24 cellular contexts compared by ENCODE assay signal in the genomic region with DNA sequence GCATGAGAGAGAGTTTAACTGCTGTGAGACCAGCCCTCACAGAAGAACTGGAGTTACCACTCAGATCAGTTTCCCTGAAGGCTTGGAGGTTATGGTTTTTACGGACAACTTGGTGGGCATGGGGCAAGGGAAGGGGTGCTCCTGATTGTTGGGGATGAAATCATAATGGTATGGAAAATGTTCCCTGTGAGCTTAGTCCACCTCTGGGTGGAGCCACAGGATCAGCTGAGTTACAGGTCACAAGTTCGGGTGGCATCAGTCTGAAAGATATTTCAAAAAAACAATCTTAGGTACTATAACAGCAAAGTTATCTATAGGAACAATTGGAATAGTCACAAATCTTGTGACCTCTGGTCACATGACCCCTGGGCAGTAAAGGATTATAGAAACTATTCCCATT.
A peak's percentile ranks its signal among the peaks of the same experiment; 100 is the strongest.
DNase-seq lines count a peak whose midpoint lies in the region; ATAC-seq and TF ChIP-seq lines count a peak whose summit lies in the region.
"Had no signal": no experiment of that assay in that cellular context is flagged by ENCODE, and none has a peak within 500 bp of the region (broad histone marks: within the 10 kb centered on the region; RNA-seq: fewer than 3 reads in every experiment).

No MANE protein-coding gene starts in this region.

- H3K9me3 ChIP-seq in OCI-LY7 (ENCODE audit: low read length): no peaks in the 10 kb centered on the region
- H3K9me3 ChIP-seq in iPS DF 6.9 (ENCODE audit: control insufficient read depth, insufficient read depth, low read length): no peaks in the 10 kb centered on the region
- H3K9me3 ChIP-seq: MG63, SJSA1, transverse colon had no signal

- no peak overlapping the region for H3K4me2 ChIP-seq in OCI-LY7 (ENCODE audit: low read length)
- H3K4me2 ChIP-seq: PC-9 had no signal

- no peak overlapping the region for H3K4me3 Mint-ChIP-seq in natural killer cell treated with Interleukin-12 subunit alpha and Interleukin-12 subunit beta and Interleukin-15 and Interleukin-18, amount 100 ng/mL, for 72 hours
- H3K4me3 Mint-ChIP-seq: activated naive CD8-positive, alpha-beta T cell; activated T-helper 1 cell treated with anti-CD3 and anti-CD28 coated beads, Interleukin-12 subunit alpha, Interleukin-12 subunit beta, Interleukin-2, Interleukin-4 antibody, amounts not matched to agents 30 ng/mL and 10 ng/mL and 1 ng/mL, durations not matched to agents 14 hours and 24 hours and 36 hours had no signal

- H2AFZ ChIP-seq in OCI-LY7 (ENCODE audit: low read length): no peak overlapping the region
- H2AFZ ChIP-seq: PC-9 had no signal

- H3K79me2 ChIP-seq in OCI-LY7 (ENCODE audit: insufficient read depth, low read depth, low read length): no peaks in the 10 kb centered on the region

- H3K36me3 ChIP-seq in OCI-LY7 (ENCODE audit: insufficient read depth, low read length): no peaks in the 10 kb centered on the region
- H3K36me3 ChIP-seq in iPS DF 6.9 (ENCODE audit: control insufficient read depth, insufficient read depth, low read length): no peaks in the 10 kb centered on the region
- H3K36me3 ChIP-seq: MG63, sigmoid colon, SJSA1, transverse colon had no signal

- no peak overlapping the region for H3K4me3 ChIP-seq in OCI-LY7 (ENCODE audit: low read depth, low read length, poor library complexity, severe bottlenecking)
- no peak overlapping the region for H3K4me3 ChIP-seq in iPS DF 6.9 (ENCODE audit: low read length)
- H3K4me3 ChIP-seq: gastroesophageal sphincter, GM12878, MG63, PC-9, sigmoid colon, SJSA1, transverse colon had no signal

- no peaks in the 10 kb centered on the region for H3K4me1 Mint-ChIP-seq in natural killer cell treated with Interleukin-12 subunit alpha and Interleukin-12 subunit beta and Interleukin-15 and Interleukin-18, amount 100 ng/mL, for 72 hours (ENCODE audit: low read depth in 2 of 2)

- intact Hi-C loops in OCI-LY7 (cut with micrococcal nuclease; ENCODE audit: unreplicated experiment): no loop called here

- H3K27ac ChIP-seq in OCI-LY7 (ENCODE audit: low read depth, low read length, poor library complexity, severe bottlenecking): no peak overlapping the region
- no peak overlapping the region for H3K27ac ChIP-seq in iPS DF 6.9 (ENCODE audit: low read length)
- H3K27ac ChIP-seq: gastroesophageal sphincter, PC-9, sigmoid colon, SJSA1, transverse colon had no signal

- H3K4me1 ChIP-seq in OCI-LY7 (ENCODE audit: insufficient read depth, low read length, poor library complexity, severe bottlenecking): no peaks in the 10 kb centered on the region
- H3K4me1 ChIP-seq in iPS DF 6.9 (ENCODE audit: control insufficient read depth, insufficient read depth, low read length): no peaks in the 10 kb centered on the region
- H3K4me1 ChIP-seq: gastroesophageal sphincter, sigmoid colon, SJSA1, transverse colon had no signal

- H4K20me1 ChIP-seq in OCI-LY7 (ENCODE audit: insufficient read depth, low read length): no peaks in the 10 kb centered on the region

- TF ChIP-seq CTCF in OCI-LY7 (conservative IDR thresholded peaks at IDR 0.05; ENCODE audit: low read length): peak; percentile 32; the same call in 1 of the 2 replicates

- H3K27me3 Mint-ChIP-seq in natural killer cell treated with Interleukin-12 subunit alpha and Interleukin-12 subunit beta and Interleukin-15 and Interleukin-18, amount 100 ng/mL, for 72 hours: no peaks in the 10 kb centered on the region
- H3K27me3 Mint-ChIP-seq: activated naive CD8-positive, alpha-beta T cell had no signal

- no peak overlapping the region for H3K27ac Mint-ChIP-seq in natural killer cell treated with Interleukin-12 subunit alpha and Interleukin-12 subunit beta and Interleukin-15 and Interleukin-18, amount 100 ng/mL, for 72 hours
- H3K27ac Mint-ChIP-seq: activated naive CD8-positive, alpha-beta T cell; activated T-helper 1 cell treated with anti-CD3 and anti-CD28 coated beads, Interleukin-12 subunit alpha, Interleukin-12 subunit beta, Interleukin-2, Interleukin-4 antibody, amounts not matched to agents 30 ng/mL and 10 ng/mL and 1 ng/mL, durations not matched to agents 14 hours and 24 hours and 36 hours had no signal

- H3K36me3 Mint-ChIP-seq in natural killer cell treated with Interleukin-12 subunit alpha and Interleukin-12 subunit beta and Interleukin-15 and Interleukin-18, amount 100 ng/mL, for 72 hours: peaks cover 18% of the 10 kb centered on the region

- no CpG with 5 or more reads among the region's 2 CpGs for WGBS in iPS DF 6.9 (ENCODE audit: insufficient coverage, insufficient read length)

- peak; percentile 58 for DNase-seq in DMS53 (lab: John Stamatoyannopoulos, UW)
- no peak for DNase-seq in DMS53 treated with DMSO at 0.1 percent for 48 hours (lab: John Stamatoyannopoulos, UW; ENCODE audit: unreplicated experiment)
- DNase-seq in ELF-1 (ENCODE audit: low read depth, low spot score): peak; percentile 10
- DNase-seq in OCI-LY7 (ENCODE audit: low spot score): no peak
- peak; percentile 35 for DNase-seq in iPS DF 6.9 (ENCODE audit: low read depth, low spot score)
- DNase-seq in GDM1 (lab: John Stamatoyannopoulos, UW): no peak
- DNase-seq in natural killer cell treated with Interleukin-12 subunit alpha and Interleukin-12 subunit beta and Interleukin-15 and Interleukin-18, amount 100 ng/mL, for 72 hours (ENCODE audit: low spot score): no peak
- DNase-seq: activated CD4-positive, alpha-beta T cell treated with anti-CD3 and anti-CD28 coated beads for 1 hour; effector CD4-positive, alpha-beta T cell; MG63; NCI-H1694 treated with DMSO at 0.1 percent for 48 hours; NCI-H446; PC-9; sigmoid colon; stimulated activated naive CD4-positive, alpha-beta T cell; transverse colon had no signal

- CTCF ChIA-PET in OCI-LY7 (lab: Charles Lee; ENCODE audit: unreplicated experiment): no interaction called here

- peaks cover 29% of the 10 kb centered on the region for H3K9me3 Mint-ChIP-seq in natural killer cell treated with Interleukin-12 subunit alpha and Interleukin-12 subunit beta and Interleukin-15 and Interleukin-18, amount 100 ng/mL, for 72 hours

- H3K9me2 ChIP-seq in OCI-LY7 (ENCODE audit: insufficient read depth, low read length): no peaks in the 10 kb centered on the region

- no peak for ATAC-seq in GM21717 (IDR thresholded peaks at IDR 0.05; ENCODE audit: unreplicated experiment)
- ATAC-seq in natural killer cell treated with Interleukin-12 subunit alpha and Interleukin-12 subunit beta and Interleukin-15 and Interleukin-18, amount 100 ng/mL, for 72 hours: no peak
- ATAC-seq: esophagus mucosa, gastroesophageal sphincter, GM12878, left lobe of liver had no signal

- POLR2A ChIA-PET in OCI-LY7 (lab: Charles Lee): no interaction called here

- no peaks in the 10 kb centered on the region for H3K27me3 ChIP-seq in iPS DF 6.9 (ENCODE audit: control insufficient read depth, insufficient read depth, low read length)
- H3K27me3 ChIP-seq: gastroesophageal sphincter, MG63, sigmoid colon, SJSA1, transverse colon had no signal

- no TSS peak for BruUV-seq in OCI-LY7 (replicated peaks; lab: Mats Ljungman, UMichigan)

Comparison
In these comparisons a context has a peak if more than half of its experiments do, and no peak if none do; other contexts are left out.
1. DNase-seq: peak in DMS53 (single experiment), ELF-1 (single experiment) and iPS DF 6.9 (single experiment); none in DMS53 treated with DMSO at 0.1 percent for 48 hours (single experiment), OCI-LY7 (single experiment), GDM1 (single experiment) and natural killer cell treated with Interleukin-12 subunit alpha and Interleukin-12 subunit beta and Interleukin-15 and Interleukin-18, amount 100 ng/mL, for 72 hours (single experiment).